In genomic region chr12:56565510-56566101, GRCh38 we compare ENCODE assay signal across 1 cellular context.
TF ChIP-seq lines count a peak whose summit lies in the region.

No MANE protein-coding gene starts in this region.

TF ChIP-seq in HepG2, 621 proteins besides CTCF, POLR2A, EP300 and RAD21 (continued from another document):
- 0 out of 2 replicates have a peak, but pooled peaks have one; percentile 19 for TF ChIP-seq HNF1B (CRISPR knock-in tag; IDR thresholded peaks at IDR 0.05)
- TF ChIP-seq CBFB (CRISPR knock-in tag; IDR thresholded peaks at IDR 0.05): 0 out of 2 replicates have a peak, but pooled peaks have one; percentile 15
- 0 out of 2 replicates have a peak, but pooled peaks have one; percentile 30 for TF ChIP-seq RARA (CRISPR knock-in tag; IDR thresholded peaks at IDR 0.05)
- no peak for TF ChIP-seq GABPA (IDR thresholded peaks at IDR 0.05; ENCODE audit: low read depth, low read length)
- peak; percentile 68 for TF ChIP-seq GABPA (CRISPR knock-in tag; IDR thresholded peaks at IDR 0.05; ENCODE audit: low read depth)
- TF ChIP-seq ZNF432 (CRISPR knock-in tag; IDR thresholded peaks at IDR 0.05; ENCODE audit: borderline replicate concordance): no peak
- peak; percentile 60; the same call in 1 of the 2 replicates for TF ChIP-seq ZNF574 (CRISPR knock-in tag; IDR thresholded peaks at IDR 0.05)
- no peak for TF ChIP-seq SPEN (CRISPR knock-in tag; IDR thresholded peaks at IDR 0.05; ENCODE audit: low read depth)
- peak; percentile 34; the same call in 1 of the 2 replicates for TF ChIP-seq ETV5 (CRISPR knock-in tag; IDR thresholded peaks at IDR 0.05; ENCODE audit: borderline replicate concordance)
- no peak for TF ChIP-seq CHD4 (IDR thresholded peaks at IDR 0.05; ENCODE audit: borderline replicate concordance, low read length)
- peak; percentile 38; the same call in 1 of the 2 replicates for TF ChIP-seq SALL1 (CRISPR knock-in tag; IDR thresholded peaks at IDR 0.05)
- 0 out of 2 replicates have a peak, but pooled peaks have one; percentile 48 for TF ChIP-seq ELF3 (CRISPR knock-in tag; IDR thresholded peaks at IDR 0.05)
